In the genomic region with DNA sequence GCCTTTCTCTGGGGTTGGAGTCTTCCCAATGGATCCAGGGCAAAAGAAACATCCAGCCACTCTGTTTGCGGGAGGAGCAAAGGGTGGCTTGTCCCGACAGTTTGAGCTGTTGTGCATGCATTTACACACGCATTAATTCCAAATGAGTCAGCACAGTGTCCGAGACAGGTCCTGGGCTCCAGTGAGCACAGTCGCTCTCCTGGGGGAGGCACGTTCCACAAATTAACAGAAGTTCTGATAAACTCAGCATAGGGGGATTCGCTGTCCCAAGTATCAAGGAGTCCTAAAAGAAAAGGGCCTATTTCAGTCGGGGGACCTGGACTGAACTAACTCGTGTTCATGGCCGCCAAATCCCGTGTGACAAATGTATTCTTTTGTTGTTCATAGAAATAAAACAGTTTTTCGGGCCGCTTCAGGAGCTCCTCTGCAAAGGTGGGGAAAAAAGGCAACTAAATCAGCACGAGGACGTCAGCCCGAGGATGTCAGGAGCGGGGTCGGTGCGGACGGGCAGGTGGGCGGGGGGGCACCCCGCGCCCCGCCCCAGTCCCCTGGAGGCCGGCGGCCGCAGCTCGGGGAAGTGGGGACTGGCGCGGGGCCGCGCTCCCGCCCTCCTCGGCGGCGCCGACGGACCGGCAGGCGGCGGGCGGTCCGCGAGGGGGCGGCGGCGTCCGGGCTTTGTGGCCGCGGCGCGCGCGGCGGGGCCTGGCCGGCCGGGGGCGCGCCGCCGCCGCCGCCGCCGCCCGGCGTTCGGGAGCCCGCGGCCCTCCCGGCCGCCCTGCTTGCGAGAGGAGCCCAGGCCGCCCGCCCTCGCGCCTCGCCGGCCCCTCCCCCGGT, we compare ENCODE assay signal across 1 cellular context.
TF ChIP-seq lines count a peak whose summit lies in the region.

A gene with protein sequence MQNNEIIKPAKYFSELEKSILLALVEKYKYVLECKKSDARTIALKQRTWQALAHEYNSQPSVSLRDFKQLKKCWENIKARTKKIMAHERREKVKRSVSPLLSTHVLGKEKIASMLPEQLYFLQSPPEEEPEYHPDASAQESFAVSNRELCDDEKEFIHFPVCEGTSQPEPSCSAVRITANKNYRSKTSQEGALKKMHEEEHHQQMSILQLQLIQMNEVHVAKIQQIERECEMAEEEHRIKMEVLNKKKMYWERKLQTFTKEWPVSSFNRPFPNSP (plus strand): TSS at position 612 of the 834 bp plus-strand sequence. CDS start 14,796 bp downstream, outside the sequence.

TF ChIP-seq in K562, 482 proteins besides CTCF, POLR2A, EP300 and RAD21 (continued from another document and continues in another):
- TF ChIP-seq GATAD2B (IDR thresholded peaks at IDR 0.05; ENCODE audit: borderline replicate concordance) (peak; percentile 89; the same call in 1 of the 2 replicates), SP1 (CRISPR knock-in tag; IDR thresholded peaks at IDR 0.05) (peak; percentile 42; the same call in 1 of the 2 replicates), ZNF24 (IDR thresholded peaks at IDR 0.05) (peak; percentile 96), MAFK (IDR thresholded peaks at IDR 0.05; ENCODE audit: low read length) (peak; percentile 74), TAF9B (IDR thresholded peaks at IDR 0.05; ENCODE audit: partially characterized antibody) (peak; percentile 58), ZNF444 (CRISPR knock-in tag; IDR thresholded peaks at IDR 0.05) (no peak), ZBTB1 (CRISPR knock-in tag; IDR thresholded peaks at IDR 0.05; ENCODE audit: borderline replicate concordance, low read depth) (0 out of 2 replicates have a peak, but pooled peaks have one; percentile 27), POLR2G (IDR thresholded peaks at IDR 0.05; ENCODE audit: low read depth, low read length) (peak; percentile 76), SMAD1 (IDR thresholded peaks at IDR 0.05; ENCODE audit: low read depth, low read length, partially characterized antibody) (peak; percentile 27), RAD51 (IDR thresholded peaks at IDR 0.05; ENCODE audit: borderline replicate concordance, low read depth) (no peak), ZNF586 (CRISPR knock-in tag; conservative IDR thresholded peaks at IDR 0.05) (no peak), ARID1B (IDR thresholded peaks at IDR 0.05) (peak; percentile 58), ZNF347 (CRISPR knock-in tag; IDR thresholded peaks at IDR 0.05; ENCODE audit: low read depth) (no peak), POLR2H (tag; IDR thresholded peaks at IDR 0.05; ENCODE audit: low read depth) (peak; percentile 63; the same call in 1 of the 2 replicates), TAF1 (IDR thresholded peaks at IDR 0.05; ENCODE audit: control insufficient read depth, extremely low read depth, insufficient read depth, low read length, severe bottlenecking) (peak; percentile 68), FOXJ2 (tag; IDR thresholded peaks at IDR 0.05) (peak; percentile 77; the same call in 1 of the 2 replicates), CREM (IDR thresholded peaks at IDR 0.05; ENCODE audit: low read depth) (0 out of 2 replicates have a peak, but pooled peaks have one; percentile 4), ZBTB8A (IDR thresholded peaks at IDR 0.05; ENCODE audit: partially characterized antibody) (no peak), MYNN (IDR thresholded peaks at IDR 0.05) (0 out of 2 replicates have a peak, but pooled peaks have one; percentile 32), MYNN (CRISPR knock-in tag; IDR thresholded peaks at IDR 0.05) (no peak), NFRKB (IDR thresholded peaks at IDR 0.05; ENCODE audit: low read depth) (peak; percentile 72)
- TF ChIP-seq, protein P1, sequence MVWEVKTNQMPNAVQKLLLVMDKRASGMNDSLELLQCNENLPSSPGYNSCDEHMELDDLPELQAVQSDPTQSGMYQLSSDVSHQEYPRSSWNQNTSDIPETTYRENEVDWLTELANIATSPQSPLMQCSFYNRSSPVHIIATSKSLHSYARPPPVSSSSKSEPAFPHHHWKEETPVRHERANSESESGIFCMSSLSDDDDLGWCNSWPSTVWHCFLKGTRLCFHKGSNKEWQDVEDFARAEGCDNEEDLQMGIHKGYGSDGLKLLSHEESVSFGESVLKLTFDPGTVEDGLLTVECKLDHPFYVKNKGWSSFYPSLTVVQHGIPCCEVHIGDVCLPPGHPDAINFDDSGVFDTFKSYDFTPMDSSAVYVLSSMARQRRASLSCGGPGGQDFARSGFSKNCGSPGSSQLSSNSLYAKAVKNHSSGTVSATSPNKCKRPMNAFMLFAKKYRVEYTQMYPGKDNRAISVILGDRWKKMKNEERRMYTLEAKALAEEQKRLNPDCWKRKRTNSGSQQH (CRISPR knock-in tag; IDR thresholded peaks at IDR 0.05), result no peak
- TF ChIP-seq, protein P2, sequence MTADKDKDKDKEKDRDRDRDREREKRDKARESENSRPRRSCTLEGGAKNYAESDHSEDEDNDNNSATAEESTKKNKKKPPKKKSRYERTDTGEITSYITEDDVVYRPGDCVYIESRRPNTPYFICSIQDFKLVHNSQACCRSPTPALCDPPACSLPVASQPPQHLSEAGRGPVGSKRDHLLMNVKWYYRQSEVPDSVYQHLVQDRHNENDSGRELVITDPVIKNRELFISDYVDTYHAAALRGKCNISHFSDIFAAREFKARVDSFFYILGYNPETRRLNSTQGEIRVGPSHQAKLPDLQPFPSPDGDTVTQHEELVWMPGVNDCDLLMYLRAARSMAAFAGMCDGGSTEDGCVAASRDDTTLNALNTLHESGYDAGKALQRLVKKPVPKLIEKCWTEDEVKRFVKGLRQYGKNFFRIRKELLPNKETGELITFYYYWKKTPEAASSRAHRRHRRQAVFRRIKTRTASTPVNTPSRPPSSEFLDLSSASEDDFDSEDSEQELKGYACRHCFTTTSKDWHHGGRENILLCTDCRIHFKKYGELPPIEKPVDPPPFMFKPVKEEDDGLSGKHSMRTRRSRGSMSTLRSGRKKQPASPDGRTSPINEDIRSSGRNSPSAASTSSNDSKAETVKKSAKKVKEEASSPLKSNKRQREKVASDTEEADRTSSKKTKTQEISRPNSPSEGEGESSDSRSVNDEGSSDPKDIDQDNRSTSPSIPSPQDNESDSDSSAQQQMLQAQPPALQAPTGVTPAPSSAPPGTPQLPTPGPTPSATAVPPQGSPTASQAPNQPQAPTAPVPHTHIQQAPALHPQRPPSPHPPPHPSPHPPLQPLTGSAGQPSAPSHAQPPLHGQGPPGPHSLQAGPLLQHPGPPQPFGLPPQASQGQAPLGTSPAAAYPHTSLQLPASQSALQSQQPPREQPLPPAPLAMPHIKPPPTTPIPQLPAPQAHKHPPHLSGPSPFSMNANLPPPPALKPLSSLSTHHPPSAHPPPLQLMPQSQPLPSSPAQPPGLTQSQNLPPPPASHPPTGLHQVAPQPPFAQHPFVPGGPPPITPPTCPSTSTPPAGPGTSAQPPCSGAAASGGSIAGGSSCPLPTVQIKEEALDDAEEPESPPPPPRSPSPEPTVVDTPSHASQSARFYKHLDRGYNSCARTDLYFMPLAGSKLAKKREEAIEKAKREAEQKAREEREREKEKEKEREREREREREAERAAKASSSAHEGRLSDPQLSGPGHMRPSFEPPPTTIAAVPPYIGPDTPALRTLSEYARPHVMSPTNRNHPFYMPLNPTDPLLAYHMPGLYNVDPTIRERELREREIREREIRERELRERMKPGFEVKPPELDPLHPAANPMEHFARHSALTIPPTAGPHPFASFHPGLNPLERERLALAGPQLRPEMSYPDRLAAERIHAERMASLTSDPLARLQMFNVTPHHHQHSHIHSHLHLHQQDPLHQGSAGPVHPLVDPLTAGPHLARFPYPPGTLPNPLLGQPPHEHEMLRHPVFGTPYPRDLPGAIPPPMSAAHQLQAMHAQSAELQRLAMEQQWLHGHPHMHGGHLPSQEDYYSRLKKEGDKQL (CRISPR knock-in tag; IDR thresholded peaks at IDR 0.05; ENCODE audit: borderline replicate concordance), result no peak
- TF ChIP-seq, protein P3, sequence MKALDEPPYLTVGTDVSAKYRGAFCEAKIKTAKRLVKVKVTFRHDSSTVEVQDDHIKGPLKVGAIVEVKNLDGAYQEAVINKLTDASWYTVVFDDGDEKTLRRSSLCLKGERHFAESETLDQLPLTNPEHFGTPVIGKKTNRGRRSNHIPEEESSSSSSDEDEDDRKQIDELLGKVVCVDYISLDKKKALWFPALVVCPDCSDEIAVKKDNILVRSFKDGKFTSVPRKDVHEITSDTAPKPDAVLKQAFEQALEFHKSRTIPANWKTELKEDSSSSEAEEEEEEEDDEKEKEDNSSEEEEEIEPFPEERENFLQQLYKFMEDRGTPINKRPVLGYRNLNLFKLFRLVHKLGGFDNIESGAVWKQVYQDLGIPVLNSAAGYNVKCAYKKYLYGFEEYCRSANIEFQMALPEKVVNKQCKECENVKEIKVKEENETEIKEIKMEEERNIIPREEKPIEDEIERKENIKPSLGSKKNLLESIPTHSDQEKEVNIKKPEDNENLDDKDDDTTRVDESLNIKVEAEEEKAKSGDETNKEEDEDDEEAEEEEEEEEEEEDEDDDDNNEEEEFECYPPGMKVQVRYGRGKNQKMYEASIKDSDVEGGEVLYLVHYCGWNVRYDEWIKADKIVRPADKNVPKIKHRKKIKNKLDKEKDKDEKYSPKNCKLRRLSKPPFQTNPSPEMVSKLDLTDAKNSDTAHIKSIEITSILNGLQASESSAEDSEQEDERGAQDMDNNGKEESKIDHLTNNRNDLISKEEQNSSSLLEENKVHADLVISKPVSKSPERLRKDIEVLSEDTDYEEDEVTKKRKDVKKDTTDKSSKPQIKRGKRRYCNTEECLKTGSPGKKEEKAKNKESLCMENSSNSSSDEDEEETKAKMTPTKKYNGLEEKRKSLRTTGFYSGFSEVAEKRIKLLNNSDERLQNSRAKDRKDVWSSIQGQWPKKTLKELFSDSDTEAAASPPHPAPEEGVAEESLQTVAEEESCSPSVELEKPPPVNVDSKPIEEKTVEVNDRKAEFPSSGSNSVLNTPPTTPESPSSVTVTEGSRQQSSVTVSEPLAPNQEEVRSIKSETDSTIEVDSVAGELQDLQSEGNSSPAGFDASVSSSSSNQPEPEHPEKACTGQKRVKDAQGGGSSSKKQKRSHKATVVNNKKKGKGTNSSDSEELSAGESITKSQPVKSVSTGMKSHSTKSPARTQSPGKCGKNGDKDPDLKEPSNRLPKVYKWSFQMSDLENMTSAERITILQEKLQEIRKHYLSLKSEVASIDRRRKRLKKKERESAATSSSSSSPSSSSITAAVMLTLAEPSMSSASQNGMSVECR (CRISPR knock-in tag; IDR thresholded peaks at IDR 0.05), result no peak
- TF ChIP-seq, protein P4, sequence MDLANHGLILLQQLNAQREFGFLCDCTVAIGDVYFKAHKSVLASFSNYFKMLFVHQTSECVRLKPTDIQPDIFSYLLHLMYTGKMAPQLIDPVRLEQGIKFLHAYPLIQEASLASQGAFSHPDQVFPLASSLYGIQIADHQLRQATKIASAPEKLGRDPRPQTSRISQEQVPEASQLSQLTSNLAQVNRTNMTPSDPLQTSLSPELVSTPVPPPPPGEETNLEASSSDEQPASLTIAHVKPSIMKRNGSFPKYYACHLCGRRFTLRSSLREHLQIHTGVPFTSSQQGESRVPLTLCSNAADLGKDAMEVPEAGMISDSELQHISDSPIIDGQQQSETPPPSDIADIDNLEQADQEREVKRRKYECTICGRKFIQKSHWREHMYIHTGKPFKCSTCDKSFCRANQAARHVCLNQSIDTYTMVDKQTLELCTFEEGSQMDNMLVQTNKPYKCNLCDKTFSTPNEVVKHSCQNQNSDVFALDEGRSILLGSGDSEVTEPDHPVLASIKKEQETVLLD (IDR thresholded peaks at IDR 0.05), result 0 out of 2 replicates have a peak, but pooled peaks have one; percentile 32
- TF ChIP-seq, protein P5, sequence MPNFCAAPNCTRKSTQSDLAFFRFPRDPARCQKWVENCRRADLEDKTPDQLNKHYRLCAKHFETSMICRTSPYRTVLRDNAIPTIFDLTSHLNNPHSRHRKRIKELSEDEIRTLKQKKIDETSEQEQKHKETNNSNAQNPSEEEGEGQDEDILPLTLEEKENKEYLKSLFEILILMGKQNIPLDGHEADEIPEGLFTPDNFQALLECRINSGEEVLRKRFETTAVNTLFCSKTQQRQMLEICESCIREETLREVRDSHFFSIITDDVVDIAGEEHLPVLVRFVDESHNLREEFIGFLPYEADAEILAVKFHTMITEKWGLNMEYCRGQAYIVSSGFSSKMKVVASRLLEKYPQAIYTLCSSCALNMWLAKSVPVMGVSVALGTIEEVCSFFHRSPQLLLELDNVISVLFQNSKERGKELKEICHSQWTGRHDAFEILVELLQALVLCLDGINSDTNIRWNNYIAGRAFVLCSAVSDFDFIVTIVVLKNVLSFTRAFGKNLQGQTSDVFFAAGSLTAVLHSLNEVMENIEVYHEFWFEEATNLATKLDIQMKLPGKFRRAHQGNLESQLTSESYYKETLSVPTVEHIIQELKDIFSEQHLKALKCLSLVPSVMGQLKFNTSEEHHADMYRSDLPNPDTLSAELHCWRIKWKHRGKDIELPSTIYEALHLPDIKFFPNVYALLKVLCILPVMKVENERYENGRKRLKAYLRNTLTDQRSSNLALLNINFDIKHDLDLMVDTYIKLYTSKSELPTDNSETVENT (CRISPR knock-in tag; IDR thresholded peaks at IDR 0.05), result no peak
- TF ChIP-seq, protein P6, sequence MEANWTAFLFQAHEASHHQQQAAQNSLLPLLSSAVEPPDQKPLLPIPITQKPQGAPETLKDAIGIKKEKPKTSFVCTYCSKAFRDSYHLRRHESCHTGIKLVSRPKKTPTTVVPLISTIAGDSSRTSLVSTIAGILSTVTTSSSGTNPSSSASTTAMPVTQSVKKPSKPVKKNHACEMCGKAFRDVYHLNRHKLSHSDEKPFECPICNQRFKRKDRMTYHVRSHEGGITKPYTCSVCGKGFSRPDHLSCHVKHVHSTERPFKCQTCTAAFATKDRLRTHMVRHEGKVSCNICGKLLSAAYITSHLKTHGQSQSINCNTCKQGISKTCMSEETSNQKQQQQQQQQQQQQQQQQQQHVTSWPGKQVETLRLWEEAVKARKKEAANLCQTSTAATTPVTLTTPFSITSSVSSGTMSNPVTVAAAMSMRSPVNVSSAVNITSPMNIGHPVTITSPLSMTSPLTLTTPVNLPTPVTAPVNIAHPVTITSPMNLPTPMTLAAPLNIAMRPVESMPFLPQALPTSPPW (CRISPR knock-in tag; IDR thresholded peaks at IDR 0.05), result peak; percentile 97
- TF ChIP-seq, protein P7, sequence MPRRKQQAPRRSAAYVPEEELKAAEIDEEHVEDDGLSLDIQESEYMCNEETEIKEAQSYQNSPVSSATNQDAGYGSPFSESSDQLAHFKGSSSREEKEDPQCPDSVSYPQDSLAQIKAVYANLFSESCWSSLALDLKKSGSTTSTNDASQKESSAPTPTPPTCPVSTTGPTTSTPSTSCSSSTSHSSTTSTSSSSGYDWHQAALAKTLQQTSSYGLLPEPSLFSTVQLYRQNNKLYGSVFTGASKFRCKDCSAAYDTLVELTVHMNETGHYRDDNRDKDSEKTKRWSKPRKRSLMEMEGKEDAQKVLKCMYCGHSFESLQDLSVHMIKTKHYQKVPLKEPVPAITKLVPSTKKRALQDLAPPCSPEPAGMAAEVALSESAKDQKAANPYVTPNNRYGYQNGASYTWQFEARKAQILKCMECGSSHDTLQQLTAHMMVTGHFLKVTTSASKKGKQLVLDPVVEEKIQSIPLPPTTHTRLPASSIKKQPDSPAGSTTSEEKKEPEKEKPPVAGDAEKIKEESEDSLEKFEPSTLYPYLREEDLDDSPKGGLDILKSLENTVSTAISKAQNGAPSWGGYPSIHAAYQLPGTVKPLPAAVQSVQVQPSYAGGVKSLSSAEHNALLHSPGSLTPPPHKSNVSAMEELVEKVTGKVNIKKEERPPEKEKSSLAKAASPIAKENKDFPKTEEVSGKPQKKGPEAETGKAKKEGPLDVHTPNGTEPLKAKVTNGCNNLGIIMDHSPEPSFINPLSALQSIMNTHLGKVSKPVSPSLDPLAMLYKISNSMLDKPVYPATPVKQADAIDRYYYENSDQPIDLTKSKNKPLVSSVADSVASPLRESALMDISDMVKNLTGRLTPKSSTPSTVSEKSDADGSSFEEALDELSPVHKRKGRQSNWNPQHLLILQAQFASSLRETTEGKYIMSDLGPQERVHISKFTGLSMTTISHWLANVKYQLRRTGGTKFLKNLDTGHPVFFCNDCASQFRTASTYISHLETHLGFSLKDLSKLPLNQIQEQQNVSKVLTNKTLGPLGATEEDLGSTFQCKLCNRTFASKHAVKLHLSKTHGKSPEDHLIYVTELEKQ (CRISPR knock-in tag; IDR thresholded peaks at IDR 0.05), result no peak
